ENCODE assay signal across 1 cellular context in the genomic region with DNA sequence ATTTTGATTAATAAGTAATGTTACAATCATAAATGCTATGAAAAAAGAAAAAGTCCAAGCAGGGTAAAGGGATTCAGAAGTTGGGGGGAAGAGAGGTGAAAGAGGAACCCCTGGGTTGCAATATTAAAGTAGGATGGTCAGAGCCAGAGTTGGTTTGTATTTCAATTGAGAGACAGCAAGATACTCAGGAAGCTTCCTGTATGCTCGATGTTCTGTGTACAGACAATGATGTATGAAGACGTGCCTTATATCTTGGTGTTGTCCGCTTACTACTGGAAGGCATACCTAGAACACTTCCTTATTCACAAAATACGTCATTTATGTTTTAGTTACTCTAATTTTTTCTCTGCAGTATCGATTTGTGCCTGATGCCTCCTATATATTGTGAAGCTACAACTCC.
TF ChIP-seq lines count a peak whose summit lies in the region.

No MANE protein-coding gene starts in this region.

TF ChIP-seq in SK-N-SH, 30 proteins besides CTCF, POLR2A, EP300 and RAD21 (continued from another document):
- TF ChIP-seq, protein P1, sequence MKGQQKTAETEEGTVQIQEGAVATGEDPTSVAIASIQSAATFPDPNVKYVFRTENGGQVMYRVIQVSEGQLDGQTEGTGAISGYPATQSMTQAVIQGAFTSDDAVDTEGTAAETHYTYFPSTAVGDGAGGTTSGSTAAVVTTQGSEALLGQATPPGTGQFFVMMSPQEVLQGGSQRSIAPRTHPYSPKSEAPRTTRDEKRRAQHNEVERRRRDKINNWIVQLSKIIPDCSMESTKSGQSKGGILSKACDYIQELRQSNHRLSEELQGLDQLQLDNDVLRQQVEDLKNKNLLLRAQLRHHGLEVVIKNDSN (IDR thresholded peaks at IDR 0.05; ENCODE audit: borderline replicate concordance, low read depth): no peak
- TF ChIP-seq MXI1 (IDR thresholded peaks at IDR 0.05; ENCODE audit: low read depth, low read length): no peak
- TF ChIP-seq GABPA (IDR thresholded peaks at IDR 0.05; ENCODE audit: low read depth): no peak
- TF ChIP-seq, protein P2, sequence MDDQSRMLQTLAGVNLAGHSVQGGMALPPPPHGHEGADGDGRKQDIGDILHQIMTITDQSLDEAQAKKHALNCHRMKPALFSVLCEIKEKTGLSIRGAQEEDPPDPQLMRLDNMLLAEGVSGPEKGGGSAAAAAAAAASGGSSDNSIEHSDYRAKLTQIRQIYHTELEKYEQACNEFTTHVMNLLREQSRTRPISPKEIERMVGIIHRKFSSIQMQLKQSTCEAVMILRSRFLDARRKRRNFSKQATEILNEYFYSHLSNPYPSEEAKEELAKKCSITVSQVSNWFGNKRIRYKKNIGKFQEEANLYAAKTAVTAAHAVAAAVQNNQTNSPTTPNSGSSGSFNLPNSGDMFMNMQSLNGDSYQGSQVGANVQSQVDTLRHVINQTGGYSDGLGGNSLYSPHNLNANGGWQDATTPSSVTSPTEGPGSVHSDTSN (IDR thresholded peaks at IDR 0.05): no peak
- no peak for TF ChIP-seq RFX5 (IDR thresholded peaks at IDR 0.05; ENCODE audit: low read length)
- TF ChIP-seq, protein P3, sequence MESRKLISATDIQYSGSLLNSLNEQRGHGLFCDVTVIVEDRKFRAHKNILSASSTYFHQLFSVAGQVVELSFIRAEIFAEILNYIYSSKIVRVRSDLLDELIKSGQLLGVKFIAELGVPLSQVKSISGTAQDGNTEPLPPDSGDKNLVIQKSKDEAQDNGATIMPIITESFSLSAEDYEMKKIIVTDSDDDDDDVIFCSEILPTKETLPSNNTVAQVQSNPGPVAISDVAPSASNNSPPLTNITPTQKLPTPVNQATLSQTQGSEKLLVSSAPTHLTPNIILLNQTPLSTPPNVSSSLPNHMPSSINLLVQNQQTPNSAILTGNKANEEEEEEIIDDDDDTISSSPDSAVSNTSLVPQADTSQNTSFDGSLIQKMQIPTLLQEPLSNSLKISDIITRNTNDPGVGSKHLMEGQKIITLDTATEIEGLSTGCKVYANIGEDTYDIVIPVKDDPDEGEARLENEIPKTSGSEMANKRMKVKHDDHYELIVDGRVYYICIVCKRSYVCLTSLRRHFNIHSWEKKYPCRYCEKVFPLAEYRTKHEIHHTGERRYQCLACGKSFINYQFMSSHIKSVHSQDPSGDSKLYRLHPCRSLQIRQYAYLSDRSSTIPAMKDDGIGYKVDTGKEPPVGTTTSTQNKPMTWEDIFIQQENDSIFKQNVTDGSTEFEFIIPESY (IDR thresholded peaks at IDR 0.05; ENCODE audit: borderline replicate concordance, low read depth): no peak
- no peak for TF ChIP-seq NRF1 (IDR thresholded peaks at IDR 0.05; ENCODE audit: low read depth, low read length)
- TF ChIP-seq, protein P4, sequence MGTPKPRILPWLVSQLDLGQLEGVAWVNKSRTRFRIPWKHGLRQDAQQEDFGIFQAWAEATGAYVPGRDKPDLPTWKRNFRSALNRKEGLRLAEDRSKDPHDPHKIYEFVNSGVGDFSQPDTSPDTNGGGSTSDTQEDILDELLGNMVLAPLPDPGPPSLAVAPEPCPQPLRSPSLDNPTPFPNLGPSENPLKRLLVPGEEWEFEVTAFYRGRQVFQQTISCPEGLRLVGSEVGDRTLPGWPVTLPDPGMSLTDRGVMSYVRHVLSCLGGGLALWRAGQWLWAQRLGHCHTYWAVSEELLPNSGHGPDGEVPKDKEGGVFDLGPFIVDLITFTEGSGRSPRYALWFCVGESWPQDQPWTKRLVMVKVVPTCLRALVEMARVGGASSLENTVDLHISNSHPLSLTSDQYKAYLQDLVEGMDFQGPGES (IDR thresholded peaks at IDR 0.05; ENCODE audit: low read depth, low read length): no peak
- TF ChIP-seq FOXM1 (IDR thresholded peaks at IDR 0.05; ENCODE audit: low read depth): no peak
